In the genomic region with DNA sequence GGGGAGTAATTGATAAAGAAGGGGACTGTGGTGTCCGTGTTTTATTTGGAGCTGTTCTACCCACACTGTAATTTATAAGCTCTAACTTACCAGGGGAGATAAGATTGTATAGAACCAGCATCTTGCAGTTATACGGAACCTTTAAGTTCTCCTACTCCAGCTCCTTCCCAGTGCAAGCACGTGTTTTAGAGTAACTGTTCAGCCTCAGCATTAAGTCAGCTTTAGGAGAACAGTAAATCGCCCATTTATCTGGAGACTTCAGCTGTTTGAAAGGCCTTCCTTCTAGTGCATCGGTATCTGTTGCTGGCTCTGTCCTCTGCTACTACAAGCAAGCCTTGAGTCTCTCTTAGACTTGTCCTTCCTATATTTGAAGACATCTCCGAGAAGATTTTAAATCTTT, we compare ENCODE assay signal across 20 cellular contexts.
A peak's percentile ranks its signal among the peaks of the same experiment; 100 is the strongest.
DNase-seq lines count a peak whose midpoint lies in the region; ATAC-seq and TF ChIP-seq lines count a peak whose summit lies in the region.
"Had no signal": no experiment of that assay in that cellular context is flagged by ENCODE, and none has a peak within 500 bp of the region (broad histone marks: within the 10 kb centered on the region; RNA-seq: fewer than 3 reads in every experiment).

No MANE protein-coding gene starts in this region.

- H3K27ac Mint-ChIP-seq in stimulated activated naive CD8-positive, alpha-beta T cell treated with anti-CD3 and anti-CD28 coated beads, Interleukin-15, Interleukin-2, amounts not matched to agents 100 ng/mL and 50 ng/mL, for 24 hours: peak overlapping the region; percentile 53
- no peak overlapping the region for H3K27ac Mint-ChIP-seq in stimulated activated naive CD8-positive, alpha-beta T cell treated with anti-CD3 and anti-CD28 coated beads, Interleukin-15, amount 100 ng/mL, for 72 hours
- no peak overlapping the region for H3K27ac Mint-ChIP-seq in osteocyte (ENCODE audit: unreplicated experiment)
- H3K27ac Mint-ChIP-seq: activated naive CD8-positive, alpha-beta T cell treated with anti-CD3 and anti-CD28 coated beads, Interleukin-2, amount 10 ng/mL, durations not matched to agents 7 days and 5 days had no signal

- H3K27me3 Mint-ChIP-seq in stimulated activated naive CD8-positive, alpha-beta T cell treated with anti-CD3 and anti-CD28 coated beads, Interleukin-15, Interleukin-2, amounts not matched to agents 100 ng/mL and 50 ng/mL, for 24 hours: no peaks in the 10 kb centered on the region
- no peaks in the 10 kb centered on the region for H3K27me3 Mint-ChIP-seq in stimulated activated naive CD8-positive, alpha-beta T cell treated with anti-CD3 and anti-CD28 coated beads, Interleukin-15, amount 100 ng/mL, for 72 hours
- H3K27me3 Mint-ChIP-seq in osteocyte (ENCODE audit: unreplicated experiment): no peaks in the 10 kb centered on the region
- H3K27me3 Mint-ChIP-seq: activated naive CD8-positive, alpha-beta T cell treated with anti-CD3 and anti-CD28 coated beads, Interleukin-2, amount 10 ng/mL, durations not matched to agents 7 days and 5 days; CD4-positive, alpha-beta memory T cell had no signal

- peaks cover 12% of the 10 kb centered on the region for H3K36me3 Mint-ChIP-seq in stimulated activated naive CD8-positive, alpha-beta T cell treated with anti-CD3 and anti-CD28 coated beads, Interleukin-15, Interleukin-2, amounts not matched to agents 100 ng/mL and 50 ng/mL, for 24 hours (ENCODE audit: low read depth)
- no peaks in the 10 kb centered on the region for H3K36me3 Mint-ChIP-seq in osteocyte (ENCODE audit: unreplicated experiment)
- H3K36me3 Mint-ChIP-seq: natural killer cell had no signal

- no peak for DNase-seq in stimulated activated naive CD8-positive, alpha-beta T cell treated with anti-CD3 and anti-CD28 coated beads, Interleukin-15, amount 100 ng/mL, for 72 hours
- no peak for DNase-seq in SJSA1 (ENCODE audit: low read depth in 1 of 2, low spot score in 2 of 2)
- DNase-seq in epithelial cell of prostate (ENCODE audit: low read depth, low spot score): no peak
- DNase-seq in NCI-H1092 treated with DMSO at 0.1 percent for 48 hours (lab: John Stamatoyannopoulos, UW): no peak
- DNase-seq in islet precursor cell: no peak
- no peak for DNase-seq in osteocyte (ENCODE audit: extremely low spot score, unreplicated experiment)
- DNase-seq: activated naive CD8-positive, alpha-beta T cell treated with anti-CD3 and anti-CD28 coated beads, Interleukin-2, amount 10 ng/mL, durations not matched to agents 7 days and 5 days; body of pancreas; CD4-positive, alpha-beta memory T cell; DMS153; glutamatergic neuron; natural killer cell; NCI-H1694 treated with DMSO at 0.1 percent for 48 hours; NCI-H526 treated with DMSO at 0.1 percent for 48 hours; ovary; Right ventricle myocardium superior; upper lobe of right lung had no signal

- no peak overlapping the region for H3K4me3 Mint-ChIP-seq in stimulated activated naive CD8-positive, alpha-beta T cell treated with anti-CD3 and anti-CD28 coated beads, Interleukin-15, Interleukin-2, amounts not matched to agents 100 ng/mL and 50 ng/mL, for 24 hours
- H3K4me3 Mint-ChIP-seq in stimulated activated naive CD8-positive, alpha-beta T cell treated with anti-CD3 and anti-CD28 coated beads, Interleukin-15, amount 100 ng/mL, for 72 hours: no peak overlapping the region
- H3K4me3 Mint-ChIP-seq in osteocyte (ENCODE audit: unreplicated experiment): no peak overlapping the region
- H3K4me3 Mint-ChIP-seq: activated naive CD8-positive, alpha-beta T cell treated with anti-CD3 and anti-CD28 coated beads, Interleukin-2, amount 10 ng/mL, durations not matched to agents 7 days and 5 days; natural killer cell had no signal

- no peaks in the 10 kb centered on the region for H3K9me3 ChIP-seq in SJSA1 (replicated peaks)
- H3K9me3 ChIP-seq: body of pancreas, ovary, upper lobe of right lung had no signal

- H3K27ac ChIP-seq in SJSA1 (peak overlapping the region; percentile 78), epithelial cell of prostate (peak overlapping the region; percentile 90)
- H3K27ac ChIP-seq: ovary, upper lobe of right lung had no signal

- peaks cover 78% of the 10 kb centered on the region for H3K4me1 ChIP-seq in SJSA1 (replicated peaks)

- no peaks in the 10 kb centered on the region for H3K27me3 ChIP-seq in SJSA1 (replicated peaks)
- H3K27me3 ChIP-seq: body of pancreas, ovary, upper lobe of right lung had no signal

- H3K36me3 ChIP-seq in SJSA1: peaks cover 3% of the 10 kb centered on the region; the same call in 1 of the 2 replicates
- H3K36me3 ChIP-seq: ovary, upper lobe of right lung had no signal

- peaks cover 69% of the 10 kb centered on the region for H3K4me1 Mint-ChIP-seq in stimulated activated naive CD8-positive, alpha-beta T cell treated with anti-CD3 and anti-CD28 coated beads, Interleukin-15, Interleukin-2, amounts not matched to agents 100 ng/mL and 50 ng/mL, for 24 hours (ENCODE audit: low read depth)
- peaks cover 64% of the 10 kb centered on the region for H3K4me1 Mint-ChIP-seq in stimulated activated naive CD8-positive, alpha-beta T cell treated with anti-CD3 and anti-CD28 coated beads, Interleukin-15, amount 100 ng/mL, for 72 hours
- H3K4me1 Mint-ChIP-seq in osteocyte (ENCODE audit: unreplicated experiment): peaks cover 7% of the 10 kb centered on the region

- no peak overlapping the region for H3K4me3 ChIP-seq in SJSA1
- H3K4me3 ChIP-seq: body of pancreas, K562, ovary, upper lobe of right lung had no signal

- TF ChIP-seq CTCF in osteocyte (IDR thresholded peaks at IDR 0.05): no peak

- ATAC-seq in stimulated activated naive CD8-positive, alpha-beta T cell treated with anti-CD3 and anti-CD28 coated beads, Interleukin-15, amount 100 ng/mL, for 72 hours: no peak
- ATAC-seq in GM21390 (IDR thresholded peaks at IDR 0.05; ENCODE audit: unreplicated experiment): no peak
- ATAC-seq: body of pancreas, K562, natural killer cell, upper lobe of right lung had no signal

- H3K9me3 Mint-ChIP-seq in stimulated activated naive CD8-positive, alpha-beta T cell treated with anti-CD3 and anti-CD28 coated beads, Interleukin-15, Interleukin-2, amounts not matched to agents 100 ng/mL and 50 ng/mL, for 24 hours: no peaks in the 10 kb centered on the region
- no peaks in the 10 kb centered on the region for H3K9me3 Mint-ChIP-seq in stimulated activated naive CD8-positive, alpha-beta T cell treated with anti-CD3 and anti-CD28 coated beads, Interleukin-15, amount 100 ng/mL, for 72 hours
- H3K9me3 Mint-ChIP-seq in osteocyte (ENCODE audit: unreplicated experiment): no peaks in the 10 kb centered on the region
- H3K9me3 Mint-ChIP-seq: activated naive CD8-positive, alpha-beta T cell treated with anti-CD3 and anti-CD28 coated beads, Interleukin-2, amount 10 ng/mL, durations not matched to agents 7 days and 5 days; CD4-positive, alpha-beta memory T cell; natural killer cell had no signal
